18 cellular contexts compared by ENCODE assay signal in genomic region chr1:178645157-178645825, GRCh38.
A peak's percentile ranks its signal among the peaks of the same experiment; 100 is the strongest.
DNase-seq lines count a peak whose midpoint lies in the region; ATAC-seq, FAIRE-seq and TF ChIP-seq lines count a peak whose summit lies in the region.
"Had no signal": no experiment of that assay in that cellular context is flagged by ENCODE, and none has a peak within 500 bp of the region (broad histone marks: within the 10 kb centered on the region; RNA-seq: fewer than 3 reads in every experiment).

No MANE protein-coding gene starts in this region.

- FAIRE-seq in astrocyte (lab: Jason Lieb, UNC): no peak

- no peaks in the 10 kb centered on the region for H3K9me3 Mint-ChIP-seq in HFFc6
- no peaks in the 10 kb centered on the region for H3K9me3 Mint-ChIP-seq in astrocyte (ENCODE audit: unreplicated experiment)
- H3K9me3 Mint-ChIP-seq in neural crest cell: no peaks in the 10 kb centered on the region
- H3K9me3 Mint-ChIP-seq: activated T-cell treated with anti-CD3 and anti-CD28 coated beads, Interleukin-2, amount 50 U/mL, for 72 hours had no signal

- H4K20me1 ChIP-seq in astrocyte (ENCODE audit: insufficient read depth, low read length): no peaks in the 10 kb centered on the region
- H4K20me1 ChIP-seq: BLaER1 had no signal

- peak overlapping the region; percentile 28 for H3K27ac ChIP-seq in astrocyte (ENCODE audit: low read depth, low read length)
- H3K27ac ChIP-seq: BLaER1 had no signal

- H3K4me2 ChIP-seq in astrocyte (ENCODE audit: low read length): peak overlapping the region; percentile 56

- H3K9ac ChIP-seq in astrocyte (ENCODE audit: low read length): no peak overlapping the region
- H3K9ac ChIP-seq: BLaER1 had no signal

- H3K4me3 Mint-ChIP-seq in HFFc6: peak overlapping the region; percentile 3
- H3K4me3 Mint-ChIP-seq in astrocyte (ENCODE audit: unreplicated experiment): no peak overlapping the region
- H3K4me3 Mint-ChIP-seq in neural crest cell: peak overlapping the region; percentile 1
- H3K4me3 Mint-ChIP-seq: activated T-cell treated with anti-CD3 and anti-CD28 coated beads, Interleukin-2, amount 50 U/mL, for 72 hours had no signal

- H3K36me3 Mint-ChIP-seq in HFFc6 (ENCODE audit: low read depth) (no peaks in the 10 kb centered on the region), astrocyte (ENCODE audit: low read depth, unreplicated experiment) (no peaks in the 10 kb centered on the region), neural crest cell (ENCODE audit: low read depth) (no peaks in the 10 kb centered on the region)

- no peak overlapping the region for H3K4me3 ChIP-seq in astrocyte (ENCODE audit: insufficient read depth, low read depth, low read length)
- no peak overlapping the region for H3K4me3 ChIP-seq in HAP-1
- H3K4me3 ChIP-seq: BLaER1, heart right ventricle had no signal

- in situ Hi-C loops in HAP-1 (cut with MboI; ENCODE audit: low sequenced_read_pairs): no loop called here

- H3K27me3 ChIP-seq in astrocyte (ENCODE audit: insufficient read depth, low read length): no peaks in the 10 kb centered on the region
- H3K27me3 ChIP-seq in HAP-1 (ENCODE audit: low read depth): no peaks in the 10 kb centered on the region
- H3K27me3 ChIP-seq: BLaER1, heart right ventricle had no signal

- peaks cover 69% of the 10 kb centered on the region for H3K4me1 Mint-ChIP-seq in HFFc6 (ENCODE audit: low read depth)
- peaks cover 31% of the 10 kb centered on the region for H3K4me1 Mint-ChIP-seq in astrocyte (ENCODE audit: low read depth, unreplicated experiment)
- H3K4me1 Mint-ChIP-seq in neural crest cell: peaks cover 44% of the 10 kb centered on the region

- H3K9me3 ChIP-seq in astrocyte (ENCODE audit: insufficient read depth, low read depth, low read length) (no peaks in the 10 kb centered on the region), HAP-1 (no peaks in the 10 kb centered on the region)
- H3K9me3 ChIP-seq: BLaER1, heart right ventricle had no signal

- H3K27ac Mint-ChIP-seq in HFFc6 (peak overlapping the region; percentile 53), astrocyte (ENCODE audit: unreplicated experiment) (peak overlapping the region; percentile 63), neural crest cell (ENCODE audit: unreplicated experiment) (peak overlapping the region; percentile 73)
- H3K27ac Mint-ChIP-seq: activated T-cell treated with anti-CD3 and anti-CD28 coated beads, Interleukin-2, amount 50 U/mL, for 72 hours had no signal

- no peak for ATAC-seq in GM21528 (IDR thresholded peaks at IDR 0.05; ENCODE audit: low FRiP score, unreplicated experiment)
- ATAC-seq: activated T-cell treated with anti-CD3 and anti-CD28 coated beads, Interleukin-2, amount 50 U/mL, for 72 hours had no signal

- H3K4me1 ChIP-seq in astrocyte (ENCODE audit: insufficient read depth, low read length): peaks cover 8% of the 10 kb centered on the region
- H3K4me1 ChIP-seq in HAP-1: no peaks in the 10 kb centered on the region

- H3K27me3 Mint-ChIP-seq in HFFc6 (ENCODE audit: insufficient read depth) (no peaks in the 10 kb centered on the region), astrocyte (ENCODE audit: low read depth, unreplicated experiment) (no peaks in the 10 kb centered on the region), neural crest cell (ENCODE audit: low read depth) (no peaks in the 10 kb centered on the region)

- no peak for DNase-seq in HFFc6
- peak; percentile 76 for DNase-seq in NCI-H2171 (lab: John Stamatoyannopoulos, UW)
- no peak for DNase-seq in astrocyte (ENCODE audit: low read depth)
- DNase-seq in neural crest cell (ENCODE audit: low read depth, low spot score): no peak
- no peak for DNase-seq in HAP-1 (ENCODE audit: low spot score in 2 of 2)
- DNase-seq in NCI-H1930 (lab: John Stamatoyannopoulos, UW): no peak
- no peak for DNase-seq in LoVo (ENCODE audit: low spot score)
- DNase-seq: activated CD4-positive, alpha-beta T cell treated with anti-CD3 and anti-CD28 coated beads, Interleukin-2, amount 50 U/mL, for 4 hours; activated T-cell treated with anti-CD3 and anti-CD28 coated beads, Interleukin-2, amount 50 U/mL, for 72 hours; DND-41; heart right ventricle; left cardiac atrium; NCI-H526 treated with DMSO at 0.1 percent for 48 hours; stimulated activated CD4-positive, alpha-beta T cell treated with anti-CD3 and anti-CD28 coated beads, Interleukin-2, amount 100 ng/mL, for 24 hours; stimulated activated CD8-positive, alpha-beta memory T cell treated with anti-CD3 and anti-CD28 coated beads, Interleukin-4, amount 100 ng/mL, for 48 hours; T1000 had no signal

- no peaks in the 10 kb centered on the region for H3K36me3 ChIP-seq in astrocyte (ENCODE audit: insufficient read depth, low read length)
- H3K36me3 ChIP-seq in HAP-1 (replicated peaks): no peaks in the 10 kb centered on the region
- H3K36me3 ChIP-seq: BLaER1, heart right ventricle had no signal

- TF ChIP-seq CTCF in HFFc6 (IDR thresholded peaks at IDR 0.05) (no peak), astrocyte (IDR thresholded peaks at IDR 0.05; ENCODE audit: insufficient read depth, low read depth, low read length) (no peak), neural crest cell (conservative IDR thresholded peaks at IDR 0.05) (no peak)

- no peaks in the 10 kb centered on the region for H3K79me2 ChIP-seq in astrocyte (ENCODE audit: insufficient read depth, low read length)

- H2AFZ ChIP-seq in astrocyte (ENCODE audit: low read depth, low read length): peak overlapping the region; percentile 13
